Comparison of ENCODE assay signal across 8 cellular contexts in the genomic region with DNA sequence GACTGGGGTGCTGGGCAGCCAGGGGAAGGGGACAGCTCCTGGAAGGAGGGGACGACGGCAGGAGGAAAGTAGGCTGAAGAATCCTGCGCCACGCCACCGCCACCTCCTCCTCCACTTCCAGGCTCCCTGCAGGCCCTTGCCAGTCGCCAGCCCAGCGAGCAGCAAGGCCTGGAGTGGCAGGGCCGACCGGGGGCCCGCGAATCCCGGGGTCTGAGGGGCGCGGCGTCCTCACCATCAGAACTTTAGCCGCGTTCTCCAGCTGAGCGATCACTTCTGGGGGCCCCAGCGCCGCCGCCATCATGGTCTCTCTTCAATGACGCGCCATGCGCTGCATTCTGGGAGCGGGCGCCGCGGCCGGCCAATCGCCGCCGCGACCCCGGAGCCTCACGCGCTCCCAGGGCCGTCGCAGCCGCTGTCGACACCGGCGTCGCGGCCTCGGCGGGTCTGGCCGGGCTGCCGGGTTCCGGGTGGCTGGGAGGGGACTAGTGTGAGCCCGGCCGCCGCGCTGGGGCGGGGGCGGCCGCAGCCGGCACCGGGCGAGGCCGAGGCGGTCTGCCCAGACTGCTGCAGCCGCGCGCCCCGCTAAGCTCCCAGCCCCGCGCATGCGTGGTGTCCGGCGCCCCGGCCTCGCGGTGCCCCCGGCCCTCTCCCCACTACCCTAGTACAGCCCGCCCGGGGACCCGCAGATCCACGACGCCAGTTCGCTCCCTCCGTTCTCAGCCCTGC. TPM values are rescaled to one million over a fixed set of nuclear protein-coding genes. Genes with fewer than 3 reads are reported as not detected.
A peak's percentile ranks its signal among the peaks of the same experiment; 100 is the strongest.
DNase-seq lines count a peak whose midpoint lies in the region; ATAC-seq and TF ChIP-seq lines count a peak whose summit lies in the region.

A gene (minus strand): TSS at position 309 of the 726 bp plus-strand sequence. CDS start 8 bp downstream, at position 301.

- H3K4me1 Mint-ChIP-seq in chondrocyte (ENCODE audit: low read depth), result peaks cover 22% of the 10 kb centered on the region

- H3K36me3 Mint-ChIP-seq in chondrocyte (ENCODE audit: low read depth), result no peaks in the 10 kb centered on the region

- ATAC-seq in HG03064 (IDR thresholded peaks at IDR 0.05; ENCODE audit: low read depth, unreplicated experiment), result peak; percentile 96

- H3K9me3 Mint-ChIP-seq in chondrocyte (ENCODE audit: low read depth), result no peaks in the 10 kb centered on the region

- in situ Hi-C loops in ACHN (cut with HindIII; ENCODE audit: low pct_ligation_motif_present, low pct_unique_long_range_greater_than_20kb, low sequenced_read_pairs), result no loop called here

- peak within 1 kb of the TSS; percentile 87 for H3K27ac ChIP-seq in layer of hippocampus (ENCODE audit: low read depth, low read length)

- peak within 1 kb of the TSS; percentile 86 for H3K4me3 Mint-ChIP-seq in chondrocyte (ENCODE audit: unreplicated experiment)

- TF ChIP-seq POLR2A in GM18526 (IDR thresholded peaks at IDR 0.05; ENCODE audit: extremely low read depth, insufficient read length), result peak; percentile 75

- H3K27me3 Mint-ChIP-seq in chondrocyte (ENCODE audit: low read depth), result peaks cover 2% of the 10 kb centered on the region

- peak within 1 kb of the TSS; percentile 95 for H3K27ac Mint-ChIP-seq in chondrocyte (ENCODE audit: unreplicated experiment)

- DNase-seq in ACHN, result peak; percentile 76
- DNase-seq in NCI-H226, result peak; percentile 65
- DNase-seq in activated CD4-positive, alpha-beta T cell treated with anti-CD3 and anti-CD28 coated beads for 24 hours (ENCODE audit: low read depth in 2 of 2), result peak; percentile 68 to 70
- DNase-seq in chondrocyte (ENCODE audit: low spot score), result peak; percentile 95
- DNase-seq in stimulated activated CD4-positive, alpha-beta T cell treated with anti-CD3 and anti-CD28 coated beads, Interleukin-1b, Interleukin-23, amount 100 ng/mL, for 4 hours (ENCODE audit: low read depth in 2 of 2), result peak; percentile 63 to 74

- TF ChIP-seq CTCF in chondrocyte (IDR thresholded peaks at IDR 0.05), result no peak

- H3K27me3 ChIP-seq in layer of hippocampus (ENCODE audit: control insufficient read depth, insufficient read depth, low read length), result no peaks in the 10 kb centered on the region

RNA-seq across cellular contexts. Expression of the gene that starts here (rescaled TPM):
- total RNA-seq in chondrocyte, result 10.9 to 16.6 TPM (median 11.5 TPM) in 3 replicates

Comparison
In these comparisons a context has a peak if more than half of its experiments do, and no peak if none do; other contexts are left out.
1. Peak in every context shown above with its lines: DNase-seq, ATAC-seq and H3K27ac ChIP-seq.